9 cellular contexts compared by ENCODE assay signal in the genomic region with DNA sequence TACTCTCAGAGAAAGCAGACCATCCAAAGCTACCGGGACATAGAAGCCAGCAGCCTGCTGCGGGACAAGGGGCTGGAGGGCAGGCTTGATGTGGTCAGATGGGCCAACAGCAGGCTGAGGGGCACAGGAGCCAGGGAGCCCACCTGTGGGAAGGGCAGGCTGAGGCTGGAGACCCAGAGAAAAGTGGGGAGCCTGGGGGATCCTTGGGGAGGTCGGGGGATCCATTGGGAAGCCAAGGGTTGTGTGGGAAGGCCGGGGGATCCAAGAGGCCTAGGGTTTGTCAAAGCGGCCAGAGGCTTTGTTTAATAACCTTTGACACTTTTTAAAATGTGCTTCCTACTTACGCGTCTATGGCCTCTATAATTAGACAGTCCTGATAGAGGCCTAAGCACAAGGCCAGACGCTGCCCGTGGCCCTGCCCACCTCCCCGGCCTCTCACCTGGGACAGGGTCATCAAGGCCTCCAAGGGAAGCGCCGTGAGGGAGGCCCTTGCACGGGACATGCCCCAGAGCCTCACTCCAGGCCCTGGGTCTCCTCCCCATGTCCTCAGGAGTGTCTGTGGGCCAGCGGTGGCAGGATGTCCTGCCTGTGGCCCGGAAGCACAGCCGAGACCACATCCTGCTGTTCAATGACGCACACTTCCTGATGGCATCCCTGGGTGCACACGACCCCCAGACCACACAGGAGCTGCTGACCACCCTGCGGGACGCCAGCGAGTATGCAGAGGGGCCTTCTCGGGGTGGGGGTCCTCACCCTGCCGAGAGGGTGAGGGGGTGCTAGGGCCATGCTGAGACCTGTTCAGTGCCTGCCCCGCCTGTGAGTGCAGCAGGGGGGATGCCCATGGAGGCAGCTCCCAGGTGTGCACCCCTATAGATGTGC. TPM values are rescaled to one million over a fixed set of nuclear protein-coding genes. Genes with fewer than 3 reads are reported as not detected.
DNase-seq lines count a peak whose midpoint lies in the region; ATAC-seq and TF ChIP-seq lines count a peak whose summit lies in the region.
"Had no signal": no experiment of that assay in that cellular context is flagged by ENCODE, and none has a peak within 500 bp of the region (broad histone marks: within the 10 kb centered on the region; RNA-seq: fewer than 3 reads in every experiment).

No MANE protein-coding gene starts in this region.

- peaks cover 53% of the 10 kb centered on the region for H3K4me1 Mint-ChIP-seq in activated B cell treated with CpG ODN at 0.5 μM for 24 hours
- peaks cover 35% of the 10 kb centered on the region for H3K4me1 Mint-ChIP-seq in memory B cell
- H3K4me1 Mint-ChIP-seq in WTC11 = no peaks in the 10 kb centered on the region
- H3K4me1 Mint-ChIP-seq in chondrocyte (ENCODE audit: low read depth) = no peaks in the 10 kb centered on the region

- DNase-seq in activated B cell treated with CpG ODN at 0.5 μM for 24 hours (no peak), memory B cell (ENCODE audit: low spot score in 2 of 2) (peak in 1 of 2 donors; percentile 40), WTC11 (ENCODE audit: low spot score) (no peak), SHP77 (lab: John Stamatoyannopoulos, UW) (no peak), SW480 (ENCODE audit: low spot score) (no peak), chondrocyte (ENCODE audit: low spot score) (no peak)

- H3K27ac Mint-ChIP-seq in activated B cell treated with CpG ODN at 0.5 μM for 24 hours (peak overlapping the region; percentile 80), memory B cell (peak overlapping the region; percentile 87), WTC11 (no peak overlapping the region), chondrocyte (ENCODE audit: unreplicated experiment) (no peak overlapping the region)

- POLR2A ChIA-PET in activated B cell treated with CpG ODN at 0.5 μM for 24 hours (lab: Charles Lee) = interaction anchor here (0.8 to 1.6 kb wide), 5 partner anchors 7 to 1000 kb away, joined by 3 to 4 read pairs (median 4); a partner anchor contains a TSS
- POLR2A ChIA-PET in WTC11 (lab: Charles Lee) = no interaction called here

- peak overlapping the region; percentile 76 for H3K4me3 Mint-ChIP-seq in activated B cell treated with CpG ODN at 0.5 μM for 24 hours
- H3K4me3 Mint-ChIP-seq in memory B cell = peak overlapping the region; percentile 86
- H3K4me3 Mint-ChIP-seq in WTC11 = no peak overlapping the region
- H3K4me3 Mint-ChIP-seq in chondrocyte (ENCODE audit: unreplicated experiment) = no peak overlapping the region

- peaks cover 11% of the 10 kb centered on the region for H3K36me3 Mint-ChIP-seq in activated B cell treated with CpG ODN at 0.5 μM for 24 hours (ENCODE audit: low read depth)
- peaks cover 12% of the 10 kb centered on the region for H3K36me3 Mint-ChIP-seq in memory B cell
- H3K36me3 Mint-ChIP-seq in WTC11 = peaks cover 25% of the 10 kb centered on the region
- peaks cover 27% of the 10 kb centered on the region for H3K36me3 Mint-ChIP-seq in chondrocyte (ENCODE audit: low read depth)

- CTCF ChIA-PET in activated B cell treated with CpG ODN at 0.5 μM for 24 hours (lab: Charles Lee) = no interaction called here
- CTCF ChIA-PET in WTC11 (lab: Charles Lee) = no interaction called here

- H3K9me3 Mint-ChIP-seq in activated B cell treated with CpG ODN at 0.5 μM for 24 hours = no peaks in the 10 kb centered on the region
- H3K9me3 Mint-ChIP-seq in memory B cell = peaks cover 3% of the 10 kb centered on the region
- no peaks in the 10 kb centered on the region for H3K9me3 Mint-ChIP-seq in WTC11
- H3K9me3 Mint-ChIP-seq in chondrocyte (ENCODE audit: low read depth) = no peaks in the 10 kb centered on the region

- ATAC-seq in GM18861 (IDR thresholded peaks at IDR 0.05; ENCODE audit: unreplicated experiment) (peak; percentile 60), HG02642 (IDR thresholded peaks at IDR 0.05; ENCODE audit: poor library complexity, unreplicated experiment) (peak; percentile 71), activated B cell treated with CpG ODN at 0.5 μM for 24 hours (ENCODE audit: low read depth) (peak; percentile 81), memory B cell (ENCODE audit: low read depth) (peak; percentile 83), WTC11 (no peak)

- H3K27me3 Mint-ChIP-seq in activated B cell treated with CpG ODN at 0.5 μM for 24 hours (no peaks in the 10 kb centered on the region), memory B cell (no peaks in the 10 kb centered on the region), WTC11 (ENCODE audit: low read depth) (no peaks in the 10 kb centered on the region), chondrocyte (ENCODE audit: low read depth) (no peaks in the 10 kb centered on the region)

- no peak for TF ChIP-seq CTCF in activated B cell treated with CpG ODN at 0.5 μM for 24 hours (IDR thresholded peaks at IDR 0.05)
- no peak for TF ChIP-seq CTCF in WTC11 (IDR thresholded peaks at IDR 0.05)
- TF ChIP-seq CTCF in chondrocyte (IDR thresholded peaks at IDR 0.05) = no peak

- intact Hi-C loops in activated B cell treated with CpG ODN at 0.5 μM for 24 hours (cut with micrococcal nuclease) = no loop called here

TF ChIP-seq in WTC11, 78 proteins besides CTCF, POLR2A, EP300 and RAD21:
- no peak for TF ChIP-seq TEAD1 (CRISPR knock-in tag; IDR thresholded peaks at IDR 0.05)
- TF ChIP-seq, protein P1, sequence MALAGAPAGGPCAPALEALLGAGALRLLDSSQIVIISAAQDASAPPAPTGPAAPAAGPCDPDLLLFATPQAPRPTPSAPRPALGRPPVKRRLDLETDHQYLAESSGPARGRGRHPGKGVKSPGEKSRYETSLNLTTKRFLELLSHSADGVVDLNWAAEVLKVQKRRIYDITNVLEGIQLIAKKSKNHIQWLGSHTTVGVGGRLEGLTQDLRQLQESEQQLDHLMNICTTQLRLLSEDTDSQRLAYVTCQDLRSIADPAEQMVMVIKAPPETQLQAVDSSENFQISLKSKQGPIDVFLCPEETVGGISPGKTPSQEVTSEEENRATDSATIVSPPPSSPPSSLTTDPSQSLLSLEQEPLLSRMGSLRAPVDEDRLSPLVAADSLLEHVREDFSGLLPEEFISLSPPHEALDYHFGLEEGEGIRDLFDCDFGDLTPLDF (CRISPR knock-in tag; IDR thresholded peaks at IDR 0.05) = no peak
- TF ChIP-seq, protein P2, sequence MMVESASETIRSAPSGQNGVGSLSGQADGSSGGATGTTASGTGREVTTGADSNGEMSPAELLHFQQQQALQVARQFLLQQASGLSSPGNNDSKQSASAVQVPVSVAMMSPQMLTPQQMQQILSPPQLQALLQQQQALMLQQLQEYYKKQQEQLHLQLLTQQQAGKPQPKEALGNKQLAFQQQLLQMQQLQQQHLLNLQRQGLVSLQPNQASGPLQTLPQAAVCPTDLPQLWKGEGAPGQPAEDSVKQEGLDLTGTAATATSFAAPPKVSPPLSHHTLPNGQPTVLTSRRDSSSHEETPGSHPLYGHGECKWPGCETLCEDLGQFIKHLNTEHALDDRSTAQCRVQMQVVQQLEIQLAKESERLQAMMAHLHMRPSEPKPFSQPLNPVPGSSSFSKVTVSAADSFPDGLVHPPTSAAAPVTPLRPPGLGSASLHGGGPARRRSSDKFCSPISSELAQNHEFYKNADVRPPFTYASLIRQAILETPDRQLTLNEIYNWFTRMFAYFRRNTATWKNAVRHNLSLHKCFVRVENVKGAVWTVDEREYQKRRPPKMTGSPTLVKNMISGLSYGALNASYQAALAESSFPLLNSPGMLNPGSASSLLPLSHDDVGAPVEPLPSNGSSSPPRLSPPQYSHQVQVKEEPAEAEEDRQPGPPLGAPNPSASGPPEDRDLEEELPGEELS (CRISPR knock-in tag; IDR thresholded peaks at IDR 0.05) = no peak
- TF ChIP-seq, protein P3, sequence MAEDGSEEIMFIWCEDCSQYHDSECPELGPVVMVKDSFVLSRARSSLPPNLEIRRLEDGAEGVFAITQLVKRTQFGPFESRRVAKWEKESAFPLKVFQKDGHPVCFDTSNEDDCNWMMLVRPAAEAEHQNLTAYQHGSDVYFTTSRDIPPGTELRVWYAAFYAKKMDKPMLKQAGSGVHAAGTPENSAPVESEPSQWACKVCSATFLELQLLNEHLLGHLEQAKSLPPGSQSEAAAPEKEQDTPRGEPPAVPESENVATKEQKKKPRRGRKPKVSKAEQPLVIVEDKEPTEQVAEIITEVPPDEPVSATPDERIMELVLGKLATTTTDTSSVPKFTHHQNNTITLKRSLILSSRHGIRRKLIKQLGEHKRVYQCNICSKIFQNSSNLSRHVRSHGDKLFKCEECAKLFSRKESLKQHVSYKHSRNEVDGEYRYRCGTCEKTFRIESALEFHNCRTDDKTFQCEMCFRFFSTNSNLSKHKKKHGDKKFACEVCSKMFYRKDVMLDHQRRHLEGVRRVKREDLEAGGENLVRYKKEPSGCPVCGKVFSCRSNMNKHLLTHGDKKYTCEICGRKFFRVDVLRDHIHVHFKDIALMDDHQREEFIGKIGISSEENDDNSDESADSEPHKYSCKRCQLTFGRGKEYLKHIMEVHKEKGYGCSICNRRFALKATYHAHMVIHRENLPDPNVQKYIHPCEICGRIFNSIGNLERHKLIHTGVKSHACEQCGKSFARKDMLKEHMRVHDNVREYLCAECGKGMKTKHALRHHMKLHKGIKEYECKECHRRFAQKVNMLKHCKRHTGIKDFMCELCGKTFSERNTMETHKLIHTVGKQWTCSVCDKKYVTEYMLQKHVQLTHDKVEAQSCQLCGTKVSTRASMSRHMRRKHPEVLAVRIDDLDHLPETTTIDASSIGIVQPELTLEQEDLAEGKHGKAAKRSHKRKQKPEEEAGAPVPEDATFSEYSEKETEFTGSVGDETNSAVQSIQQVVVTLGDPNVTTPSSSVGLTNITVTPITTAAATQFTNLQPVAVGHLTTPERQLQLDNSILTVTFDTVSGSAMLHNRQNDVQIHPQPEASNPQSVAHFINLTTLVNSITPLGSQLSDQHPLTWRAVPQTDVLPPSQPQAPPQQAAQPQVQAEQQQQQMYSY (CRISPR knock-in tag; IDR thresholded peaks at IDR 0.05) = no peak
- TF ChIP-seq, protein P4, sequence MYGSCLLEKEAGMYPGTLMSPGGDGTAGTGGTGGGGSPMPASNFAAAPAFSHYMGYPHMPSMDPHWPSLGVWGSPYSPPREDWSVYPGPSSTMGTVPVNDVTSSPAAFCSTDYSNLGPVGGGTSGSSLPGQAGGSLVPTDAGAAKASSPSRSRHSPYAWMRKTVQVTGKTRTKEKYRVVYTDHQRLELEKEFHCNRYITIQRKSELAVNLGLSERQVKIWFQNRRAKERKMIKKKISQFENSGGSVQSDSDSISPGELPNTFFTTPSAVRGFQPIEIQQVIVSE (CRISPR knock-in tag; IDR thresholded peaks at IDR 0.05; ENCODE audit: borderline replicate concordance) = no peak

RNA-seq across cellular contexts. Expression of a gene that starts 8.6 kb away (rescaled TPM):
- total RNA-seq in activated B cell treated with CpG ODN at 0.5 μM for 24 hours = 0.34 and 0.95 TPM in 2 replicates
- total RNA-seq in WTC11 (2021) = 45.4 to 56.1 TPM (median 45.4 TPM) in 3 replicates
- total RNA-seq in chondrocyte = 7.2 to 8.2 TPM (median 7.3 TPM) in 3 replicates

RNA-seq across cellular contexts. Expression of a gene that starts 20.3 kb away (rescaled TPM):
- total RNA-seq in activated B cell treated with CpG ODN at 0.5 μM for 24 hours = 9.8 and 11.8 TPM in 2 replicates
- 20.7 to 29.2 TPM (median 27.5 TPM) in 3 replicates for total RNA-seq in WTC11 (2021)
- 13.8 to 19.6 TPM (median 16.5 TPM) in 3 replicates for total RNA-seq in chondrocyte

RNA-seq across cellular contexts. Expression of a gene that starts 25.0 kb away (rescaled TPM):
- total RNA-seq in activated B cell treated with CpG ODN at 0.5 μM for 24 hours = not detected in 2 replicates
- 0.02 to 0.07 TPM in 2 of 3 replicates, not detected in the other for total RNA-seq in WTC11 (2021)
- total RNA-seq in chondrocyte = 0.05 to 0.08 TPM (median 0.07 TPM) in 3 replicates
- total RNA-seq: M059J had no signal

RNA-seq across cellular contexts. Expression of a gene that starts 38.0 kb away (rescaled TPM):
- total RNA-seq in activated B cell treated with CpG ODN at 0.5 μM for 24 hours = 10.3 and 14.3 TPM in 2 replicates
- total RNA-seq in WTC11 (2021) = 11.3 to 11.7 TPM (median 11.5 TPM) in 3 replicates
- 7.7 to 11.2 TPM (median 9.9 TPM) in 3 replicates for total RNA-seq in chondrocyte

RNA-seq across cellular contexts. Expression of a gene that starts 47.4 kb away (rescaled TPM):
- 52.2 and 60.0 TPM in 2 replicates for total RNA-seq in activated B cell treated with CpG ODN at 0.5 μM for 24 hours
- total RNA-seq in WTC11 (2021) = 62.4 to 103 TPM (median 64.6 TPM) in 3 replicates
- total RNA-seq in chondrocyte = 26.5 to 39.2 TPM (median 27.3 TPM) in 3 replicates

Comparison
In these comparisons a context has a peak if more than half of its experiments do, and no peak if none do; other contexts are left out.
1. H3K27ac Mint-ChIP-seq: peak in activated B cell treated with CpG ODN at 0.5 μM for 24 hours (single experiment) and memory B cell (single experiment); none in WTC11 (single experiment) and chondrocyte (single experiment).
2. H3K4me3 Mint-ChIP-seq: peak in activated B cell treated with CpG ODN at 0.5 μM for 24 hours (single experiment) and memory B cell (single experiment); none in WTC11 (single experiment) and chondrocyte (single experiment).